1 cellular context compared by ENCODE assay signal in genomic region chr5:172770675-172771438, GRCh38.
TF ChIP-seq lines count a peak whose summit lies in the region.

Gene DUSP1 (minus strand): TSS chr5:172771195. CDS start chr5:172770952, 243 bp downstream.

TF ChIP-seq in K562, 482 proteins besides CTCF, POLR2A, EP300 and RAD21 (continued from another document and continues in another):
- no peak for TF ChIP-seq ZNF449 (CRISPR knock-in tag; IDR thresholded peaks at IDR 0.05)
- TF ChIP-seq SNIP1 (IDR thresholded peaks at IDR 0.05; ENCODE audit: low read depth) = no peak
- no peak for TF ChIP-seq ARID3A (IDR thresholded peaks at IDR 0.05; ENCODE audit: borderline replicate concordance, low read depth, low read length)
- TF ChIP-seq ZNF511 (CRISPR knock-in tag; IDR thresholded peaks at IDR 0.05) = peak; percentile 90; the same call in 1 of the 2 replicates
- TF ChIP-seq PURB (CRISPR knock-in tag; IDR thresholded peaks at IDR 0.05; ENCODE audit: low read depth) = no peak
- no peak for TF ChIP-seq FOS (IDR thresholded peaks at IDR 0.05; ENCODE audit: extremely low read depth, insufficient read length)
- no peak for TF ChIP-seq PPARD (CRISPR knock-in tag; IDR thresholded peaks at IDR 0.05)
- peak; percentile 86 for TF ChIP-seq TAF9B (IDR thresholded peaks at IDR 0.05; ENCODE audit: partially characterized antibody)
- peak; percentile 73; the same call in 1 of the 2 replicates for TF ChIP-seq REST (CRISPR knock-in tag; IDR thresholded peaks at IDR 0.05; ENCODE audit: low read depth)
- no peak for TF ChIP-seq ZHX1 (conservative IDR thresholded peaks at IDR 0.05; ENCODE audit: low read length)
- TF ChIP-seq TGIF2 (CRISPR knock-in tag; IDR thresholded peaks at IDR 0.05) = peak; percentile 89; the same call in 1 of the 2 replicates
- TF ChIP-seq TSC22D4 (tag; IDR thresholded peaks at IDR 0.05) = no peak
- TF ChIP-seq ZNF263 (CRISPR knock-in tag; IDR thresholded peaks at IDR 0.05; ENCODE audit: borderline replicate concordance) = peak; percentile 43; the same call in 1 of the 2 replicates
- no peak for TF ChIP-seq NFXL1 (CRISPR knock-in tag; IDR thresholded peaks at IDR 0.05)
- peak; percentile 78; the same call in 1 of the 2 replicates for TF ChIP-seq THAP12 (CRISPR knock-in tag; IDR thresholded peaks at IDR 0.05)
- TF ChIP-seq E2F8 (IDR thresholded peaks at IDR 0.05; ENCODE audit: low read depth, partially characterized antibody) = peak; percentile 35
- 0 out of 2 replicates have a peak, but pooled peaks have one; percentile 9 for TF ChIP-seq SAFB (IDR thresholded peaks at IDR 0.05; ENCODE audit: borderline replicate concordance, low read depth, low read length)
- no peak for TF ChIP-seq MAFG (tag; conservative IDR thresholded peaks at IDR 0.05)
- TF ChIP-seq SPI1 (IDR thresholded peaks at IDR 0.05; ENCODE audit: borderline replicate concordance, low read depth, low read length) = no peak
- TF ChIP-seq ZNF124 (CRISPR knock-in tag; IDR thresholded peaks at IDR 0.05) = no peak
- peak in 1 of 2 experiments; percentile 35; a peak in 1 of 4 replicates for TF ChIP-seq KDM4B (IDR thresholded peaks at IDR 0.05; ENCODE audit: borderline replicate concordance in 2 of 2, low read depth in 1 of 2)
- no peak for TF ChIP-seq ZC3H8 (IDR thresholded peaks at IDR 0.05)
- TF ChIP-seq CHCHD3 (CRISPR knock-in tag; IDR thresholded peaks at IDR 0.05) = no peak
- TF ChIP-seq ARID4B (CRISPR knock-in tag; IDR thresholded peaks at IDR 0.05) = peak; percentile 75
- TF ChIP-seq XRCC3 (IDR thresholded peaks at IDR 0.05) = no peak
- TF ChIP-seq PHF21A (IDR thresholded peaks at IDR 0.05; ENCODE audit: borderline replicate concordance, low read depth) = no peak
- no peak for TF ChIP-seq ZNF41 (CRISPR knock-in tag; conservative IDR thresholded peaks at IDR 0.05)
- TF ChIP-seq GABPB2 (CRISPR knock-in tag; conservative IDR thresholded peaks at IDR 0.05) = no peak
- TF ChIP-seq ELK3 (CRISPR knock-in tag; IDR thresholded peaks at IDR 0.05) = no peak
- peak; percentile 81 for TF ChIP-seq CREB3L1 (IDR thresholded peaks at IDR 0.05; ENCODE audit: borderline replicate concordance, low read depth)
- no peak for TF ChIP-seq NCOA2 (IDR thresholded peaks at IDR 0.05; ENCODE audit: partially characterized antibody in 2 of 2)
- no peak for TF ChIP-seq DDX20 (tag; IDR thresholded peaks at IDR 0.05; ENCODE audit: low read depth)
- TF ChIP-seq PHF20 (IDR thresholded peaks at IDR 0.05; ENCODE audit: partially characterized antibody) = peak; percentile 25
- peak; percentile 74 for TF ChIP-seq STAG1 (CRISPR knock-in tag; IDR thresholded peaks at IDR 0.05; ENCODE audit: borderline replicate concordance)
